ENCODE assay signal across 25 cellular contexts in the genomic region with DNA sequence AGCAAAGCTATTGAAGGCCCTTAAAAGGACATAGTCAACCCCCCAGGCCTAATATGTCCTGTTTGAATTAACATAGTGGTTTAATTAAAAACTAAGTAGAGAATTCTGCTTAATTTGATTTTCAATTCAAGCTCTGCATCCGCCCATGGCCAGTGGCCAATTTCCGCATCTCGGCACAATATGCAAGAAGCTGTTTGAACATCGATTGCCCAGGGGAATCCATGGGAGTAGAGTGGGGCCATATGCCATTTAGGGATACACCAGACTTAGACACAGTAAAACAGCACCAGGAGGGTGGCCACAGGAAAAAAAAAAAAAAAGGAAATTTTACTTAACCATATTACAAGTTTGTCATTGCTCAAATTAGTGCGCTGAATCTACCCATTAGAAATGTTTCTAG.
"Had no signal": no experiment of that assay in that cellular context is flagged by ENCODE, and none has a peak within 500 bp of the region (broad histone marks: within the 10 kb centered on the region; RNA-seq: fewer than 3 reads in every experiment).

No MANE protein-coding gene starts in this region.

- DNase-seq: activated CD4-positive, alpha-beta memory T cell treated with anti-CD3 and anti-CD28 coated beads, Interleukin-2, amount 10 ng/mL, durations not matched to agents 7 days and 5 days; activated CD4-positive, alpha-beta T cell treated with anti-CD3 and anti-CD28 coated beads, Interleukin-2, amount 10 ng/mL, durations not matched to agents 7 days and 5 days; activated CD4-positive, CD25-positive, alpha-beta regulatory T cell treated with anti-CD3 and anti-CD28 coated beads, Interleukin-2, amount 50 U/mL, for 72 hours; activated CD8-positive, alpha-beta memory T cell treated with anti-CD3 and anti-CD28 coated beads, Interleukin-2, amount 50 U/mL, for 48 hours; activated gamma-delta T cell treated with Interleukin-2 at 50 U/mL for 16 hours; activated naive CD4-positive, alpha-beta T cell treated with anti-CD3 and anti-CD28 coated beads, Interleukin-2, amount 50 U/mL, for 16 hours; activated T-cell treated with anti-CD3 and anti-CD28 coated beads, Interleukin-2, amount 50 U/mL, for 24 hours; endodermal cell; foreskin keratinocyte; islet precursor cell; naive B cell; ovary; stimulated activated CD4-positive, alpha-beta T cell treated with anti-CD3 and anti-CD28 coated beads, Interleukin-15, amount 100 ng/mL, for 24 hours; stimulated activated CD4-positive, alpha-beta T cell treated with anti-CD3 and anti-CD28 coated beads, Interleukin-2, amount 100 ng/mL, for 24 hours; stimulated activated naive B cell treated with anti-CD40 and anti-IgM and Interleukin-4, amounts not matched to agents 10 μg/mL and 1 μg/mL and 100 μg/mL, for 72 hours; stomach; T-helper 2 cell; thyroid gland; upper lobe of right lung had no signal

- H3K27ac ChIP-seq: breast epithelium, foreskin keratinocyte, ovary, stomach, thyroid gland, upper lobe of right lung had no signal

- H3K4me1 ChIP-seq: breast epithelium, foreskin keratinocyte, stomach, thyroid gland, upper lobe of right lung had no signal

- H3K27me3 Mint-ChIP-seq: activated CD4-positive, alpha-beta memory T cell treated with anti-CD3 and anti-CD28 coated beads, Interleukin-2, amount 10 ng/mL, durations not matched to agents 7 days and 5 days; activated CD4-positive, alpha-beta T cell treated with anti-CD3 and anti-CD28 coated beads, Interleukin-2, amount 10 ng/mL, durations not matched to agents 7 days and 5 days; activated T-cell treated with anti-CD3 and anti-CD28 coated beads, Interleukin-2, amount 50 U/mL, for 24 hours; central memory CD8-positive, alpha-beta T cell; dendritic cell treated with granulocyte-macrophage colony-stimulating factor and Interleukin-4, amounts not matched to agents 40 ng/mL and 50 ng/mL, for 4 days; naive B cell; progenitor cell of endocrine pancreas; stimulated activated naive B cell treated with anti-CD40 and anti-IgM and Interleukin-4, amounts not matched to agents 10 μg/mL and 1 μg/mL and 100 μg/mL, for 72 hours had no signal

- H3K4me1 Mint-ChIP-seq: activated CD4-positive, alpha-beta memory T cell treated with anti-CD3 and anti-CD28 coated beads, Interleukin-2, amount 10 ng/mL, durations not matched to agents 7 days and 5 days; activated CD4-positive, alpha-beta T cell treated with anti-CD3 and anti-CD28 coated beads, Interleukin-2, amount 10 ng/mL, durations not matched to agents 7 days and 5 days; central memory CD8-positive, alpha-beta T cell had no signal

- H3K4me3 ChIP-seq: breast epithelium, ovary, stomach, thyroid gland, upper lobe of right lung had no signal

- H3K27me3 ChIP-seq: breast epithelium, foreskin keratinocyte, ovary, stomach, thyroid gland, upper lobe of right lung had no signal

- ATAC-seq: esophagus mucosa; foreskin keratinocyte; stimulated activated naive B cell treated with anti-CD40 and anti-IgM and Interleukin-4, amounts not matched to agents 10 μg/mL and 1 μg/mL and 100 μg/mL, for 72 hours; upper lobe of right lung had no signal

- H3K4me3 Mint-ChIP-seq: activated CD4-positive, alpha-beta memory T cell treated with anti-CD3 and anti-CD28 coated beads, Interleukin-2, amount 10 ng/mL, durations not matched to agents 7 days and 5 days; activated CD4-positive, alpha-beta T cell treated with anti-CD3 and anti-CD28 coated beads, Interleukin-2, amount 10 ng/mL, durations not matched to agents 7 days and 5 days; activated T-cell treated with anti-CD3 and anti-CD28 coated beads, Interleukin-2, amount 50 U/mL, for 24 hours; central memory CD8-positive, alpha-beta T cell; dendritic cell treated with granulocyte-macrophage colony-stimulating factor and Interleukin-4, amounts not matched to agents 40 ng/mL and 50 ng/mL, for 4 days; endodermal cell; mesothelial cell of epicardium; naive B cell; stimulated activated naive B cell treated with anti-CD40 and anti-IgM and Interleukin-4, amounts not matched to agents 10 μg/mL and 1 μg/mL and 100 μg/mL, for 72 hours had no signal

- H3K27ac Mint-ChIP-seq: activated CD4-positive, alpha-beta memory T cell treated with anti-CD3 and anti-CD28 coated beads, Interleukin-2, amount 10 ng/mL, durations not matched to agents 7 days and 5 days; activated CD4-positive, alpha-beta T cell treated with anti-CD3 and anti-CD28 coated beads, Interleukin-2, amount 10 ng/mL, durations not matched to agents 7 days and 5 days; activated T-cell treated with anti-CD3 and anti-CD28 coated beads, Interleukin-2, amount 50 U/mL, for 24 hours; dendritic cell treated with granulocyte-macrophage colony-stimulating factor and Interleukin-4, amounts not matched to agents 40 ng/mL and 50 ng/mL, for 4 days; endodermal cell; mesothelial cell of epicardium; naive B cell; progenitor cell of endocrine pancreas; stimulated activated naive B cell treated with anti-CD40 and anti-IgM and Interleukin-4, amounts not matched to agents 10 μg/mL and 1 μg/mL and 100 μg/mL, for 72 hours had no signal

- H3K9me3 Mint-ChIP-seq: activated CD4-positive, alpha-beta memory T cell treated with anti-CD3 and anti-CD28 coated beads, Interleukin-2, amount 10 ng/mL, durations not matched to agents 7 days and 5 days; activated CD4-positive, alpha-beta T cell treated with anti-CD3 and anti-CD28 coated beads, Interleukin-2, amount 10 ng/mL, durations not matched to agents 7 days and 5 days; activated T-cell treated with anti-CD3 and anti-CD28 coated beads, Interleukin-2, amount 50 U/mL, for 24 hours; central memory CD8-positive, alpha-beta T cell; dendritic cell treated with granulocyte-macrophage colony-stimulating factor and Interleukin-4, amounts not matched to agents 40 ng/mL and 50 ng/mL, for 4 days; endodermal cell; mesothelial cell of epicardium; naive B cell; stimulated activated naive B cell treated with anti-CD40 and anti-IgM and Interleukin-4, amounts not matched to agents 10 μg/mL and 1 μg/mL and 100 μg/mL, for 72 hours had no signal

- H3K9me3 ChIP-seq: breast epithelium, ovary, stomach, thyroid gland, upper lobe of right lung had no signal

- H3K36me3 ChIP-seq: breast epithelium, ovary, thyroid gland had no signal
